ENCODE assay signal across 21 cellular contexts in genomic region chr9:125812403-125812802, GRCh38.
A peak's percentile ranks its signal among the peaks of the same experiment; 100 is the strongest.
DNase-seq lines count a peak whose midpoint lies in the region; ATAC-seq, FAIRE-seq and TF ChIP-seq lines count a peak whose summit lies in the region.
"Had no signal": no experiment of that assay in that cellular context is flagged by ENCODE, and none has a peak within 500 bp of the region (broad histone marks: within the 10 kb centered on the region; RNA-seq: fewer than 3 reads in every experiment).

No MANE protein-coding gene starts in this region.

- no peaks in the 10 kb centered on the region for H3K36me3 ChIP-seq in heart left ventricle

- TF ChIP-seq CTCF in GM20000 (IDR thresholded peaks at IDR 0.05; ENCODE audit: extremely low read depth, missing control alignments) (no peak), heart left ventricle (IDR thresholded peaks at IDR 0.05) (no peak)

- H3K27me3 Mint-ChIP-seq in memory B cell, result no peaks in the 10 kb centered on the region
- H3K27me3 Mint-ChIP-seq: IgD-negative memory B cell had no signal

- no peak overlapping the region for H3K4me3 Mint-ChIP-seq in memory B cell
- H3K4me3 Mint-ChIP-seq: CD8-positive, alpha-beta memory T cell; GM23338; IgD-negative memory B cell had no signal

- no peak for FAIRE-seq in GM12891 (lab: Jason Lieb, UNC)

- H3K4me1 ChIP-seq in heart left ventricle, result no peaks in the 10 kb centered on the region

- H3K4me3 ChIP-seq in heart left ventricle, result no peak overlapping the region
- H3K4me3 ChIP-seq: GM23338 had no signal

- DNase-seq in GM12891 (ENCODE audit: insufficient read length, low spot score) (no peak), GM20000 (ENCODE audit: low spot score) (peak; percentile 16), memory B cell (ENCODE audit: low spot score in 2 of 2) (no peak), epidermal melanocyte (ENCODE audit: insufficient read length, low spot score) (no peak), heart left ventricle (no peak), NAMALWA (ENCODE audit: low spot score) (no peak)
- DNase-seq: CD8-positive, alpha-beta memory T cell; HCEC 1CT; NCI-H1048; NCI-H1417 treated with DMSO at 0.1 percent for 48 hours; NCI-H187; NCI-H2107; NCI-H2227 treated with DMSO at 0.1 percent for 48 hours; NCI-H510A; NK-92 treated with Interleukin-12 subunit alpha and Interleukin-12 subunit beta, amount 100 ng/mL, for 24 hours had no signal

- H3K36me3 Mint-ChIP-seq in memory B cell, result peaks cover 8% of the 10 kb centered on the region
- H3K36me3 Mint-ChIP-seq: IgD-negative memory B cell had no signal

- no peaks in the 10 kb centered on the region for H3K9me3 ChIP-seq in heart left ventricle

- ATAC-seq in HG02938 (IDR thresholded peaks at IDR 0.05; ENCODE audit: unreplicated experiment) (peak; percentile 59), memory B cell (ENCODE audit: low read depth) (peak; percentile 44), heart left ventricle (no peak)
- ATAC-seq: GM23338, Panc1, SK-N-SH treated with all-trans-retinoic acid at 6 μM for 48 hours had no signal

- H3K9me3 Mint-ChIP-seq in memory B cell, result no peaks in the 10 kb centered on the region
- H3K9me3 Mint-ChIP-seq: CD8-positive, alpha-beta memory T cell; GM23338; IgD-negative memory B cell had no signal

- peaks cover 12% of the 10 kb centered on the region for H3K4me1 Mint-ChIP-seq in memory B cell
- H3K4me1 Mint-ChIP-seq: CD8-positive, alpha-beta memory T cell had no signal

- no peak overlapping the region for H3K27ac ChIP-seq in heart left ventricle
- H3K27ac ChIP-seq: C4-2B had no signal

- H3K27ac Mint-ChIP-seq in memory B cell, result no peak overlapping the region
- H3K27ac Mint-ChIP-seq: CD8-positive, alpha-beta memory T cell; GM23338; IgD-negative memory B cell had no signal

- intact Hi-C loops in heart left ventricle (cut with DNase I), result loop anchor here in 1 of 10 donors (5.0 kb wide), 1 partner anchor 370 kb away; no protein-coding TSS in a partner anchor

- TF ChIP-seq POLR2A in GM12891 (IDR thresholded peaks at IDR 0.05; ENCODE audit: low read depth, low read length) (no peak), heart left ventricle (IDR thresholded peaks at IDR 0.05) (no peak)

- no peaks in the 10 kb centered on the region for H3K27me3 ChIP-seq in heart left ventricle

- WGBS in heart left ventricle, 4 donors, result 94 to 97% (median 96%) methylated on average over 6 of the region's 6 CpGs

TF ChIP-seq in GM12891, 5 proteins besides CTCF, POLR2A, EP300 and RAD21:
- TF ChIP-seq PAX5 (IDR thresholded peaks at IDR 0.05; ENCODE audit: insufficient read depth, low read length, severe bottlenecking) (no peak), SPI1 (IDR thresholded peaks at IDR 0.05; ENCODE audit: low read depth, low read length) (peak; percentile 95)

Comparison
In these comparisons a context has a peak if more than half of its experiments do, and no peak if none do; other contexts are left out.
1. ATAC-seq: peak in HG02938 (single experiment) and memory B cell (single experiment); none in heart left ventricle (0 of 4).